19 cellular contexts compared by ENCODE assay signal in the genomic region with DNA sequence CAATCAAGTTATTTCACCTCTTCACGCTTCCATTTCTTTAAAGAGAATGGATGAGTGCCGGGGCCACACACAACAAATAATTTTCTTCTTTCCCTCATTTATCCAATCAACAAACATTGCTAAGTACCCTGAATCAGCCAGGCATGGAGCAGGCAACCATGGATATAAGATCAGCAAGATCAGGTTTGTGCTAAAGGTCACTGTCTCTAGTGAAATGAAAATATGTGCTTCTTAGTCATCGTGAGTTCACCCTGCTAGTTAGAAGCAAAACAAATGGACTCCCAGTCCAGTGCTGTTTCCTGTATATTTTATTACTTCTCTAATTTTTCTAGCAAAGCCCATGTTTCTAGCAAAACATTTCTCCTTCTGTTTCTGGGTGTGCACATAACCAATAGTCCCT.
DNase-seq lines count a peak whose midpoint lies in the region; TF ChIP-seq lines count a peak whose summit lies in the region.
"Had no signal": no experiment of that assay in that cellular context is flagged by ENCODE, and none has a peak within 500 bp of the region (broad histone marks: within the 10 kb centered on the region; RNA-seq: fewer than 3 reads in every experiment).

No MANE protein-coding gene starts in this region.

- H3K79me1 ChIP-seq in neuronal stem cell (ENCODE audit: low read depth, low read length), result no peaks in the 10 kb centered on the region

- no peak overlapping the region for H3K4ac ChIP-seq in neuronal stem cell (ENCODE audit: low read length)

- no peak overlapping the region for H4K8ac ChIP-seq in neuronal stem cell (ENCODE audit: low read depth, low read length)

- no peaks in the 10 kb centered on the region for H3K36me3 ChIP-seq in neuronal stem cell (replicated peaks in 1 of 2; ENCODE audit: control insufficient read depth in 2 of 2, insufficient read depth in 2 of 2, low read length in 2 of 2)
- H3K36me3 ChIP-seq in uterus, result no peaks in the 10 kb centered on the region
- H3K36me3 ChIP-seq: breast epithelium, lower lobe of right lung, upper lobe of left lung had no signal

- no peak overlapping the region for H3K9ac ChIP-seq in neuronal stem cell (ENCODE audit: low read depth, low read length, poor library complexity)

- TF ChIP-seq CTCF in astrocyte of the spinal cord (IDR thresholded peaks at IDR 0.05; ENCODE audit: low read depth, low read length) (no peak), uterus (IDR thresholded peaks at IDR 0.05) (no peak)

- H3K27ac ChIP-seq in neuronal stem cell (replicated peaks; ENCODE audit: low read length), result no peak overlapping the region
- no peak overlapping the region for H3K27ac ChIP-seq in uterus
- H3K27ac ChIP-seq: breast epithelium, lower lobe of right lung, upper lobe of left lung had no signal

- no peak overlapping the region for H2BK120ac ChIP-seq in neuronal stem cell (ENCODE audit: low read depth, low read length)

- intact Hi-C loops in uterus (cut with DNase I; ENCODE audit: low total_unique reads), result no loop called here

- H3K4me1 ChIP-seq in neuronal stem cell (ENCODE audit: control insufficient read depth in 2 of 2, insufficient read depth in 1 of 2, low read depth in 1 of 2, low read length in 2 of 2) (peaks cover 18 to 23% of the 10 kb centered on the region in 2 donors), uterus (no peaks in the 10 kb centered on the region)
- H3K4me1 ChIP-seq: breast epithelium, upper lobe of left lung had no signal

- WGBS in neuronal stem cell (ENCODE audit: extremely low coverage in 2 of 2, insufficient read length in 2 of 2, insufficient replicate concordance in 1 of 2), 2 donors, result no CpG with 5 or more reads among the region's 3 CpGs

- no peak overlapping the region for H2BK15ac ChIP-seq in neuronal stem cell (ENCODE audit: low read length)

- no peak overlapping the region for H2BK5ac ChIP-seq in neuronal stem cell (ENCODE audit: low read length)

- H3K27me3 ChIP-seq in neuronal stem cell (ENCODE audit: control insufficient read depth in 3 of 3, insufficient read depth in 3 of 3, low read depth in 1 of 3, low read length in 3 of 3), result no peaks in the 10 kb centered on the region
- H3K27me3 ChIP-seq in uterus, result no peaks in the 10 kb centered on the region
- H3K27me3 ChIP-seq: breast epithelium, upper lobe of left lung had no signal

- H3K9me3 ChIP-seq in neuronal stem cell (replicated peaks in 1 of 2; ENCODE audit: control insufficient read depth in 2 of 2, insufficient read depth in 1 of 2, low read depth in 1 of 2, low read length in 2 of 2) (no peaks in the 10 kb centered on the region), uterus (no peaks in the 10 kb centered on the region)
- H3K9me3 ChIP-seq: breast epithelium, lower lobe of right lung, upper lobe of left lung had no signal

- DNase-seq in A172 (ENCODE audit: low spot score), result peak; percentile 25
- DNase-seq in HCEC 1CT, result peak; percentile 88
- peak; percentile 47 for DNase-seq in astrocyte of the spinal cord (ENCODE audit: low read depth, low spot score)
- peak; percentile 41 for DNase-seq in hepatic stellate cell (ENCODE audit: low spot score)
- DNase-seq in iPS-NIHi7 (ENCODE audit: extremely low spot score), result no peak
- DNase-seq in LoVo (ENCODE audit: low spot score), result no peak
- DNase-seq in neuronal stem cell (ENCODE audit: low spot score), result no peak
- DNase-seq in uterus, result no peak
- DNase-seq: 8988T; activated CD4-positive, alpha-beta T cell treated with anti-CD3 and anti-CD28 coated beads, Interleukin-2, amount 10 ng/mL, durations not matched to agents 24 days and 14 days; effector CD8-positive, alpha-beta T cell; Kasumi-1; lower lobe of right lung; naive thymus-derived CD4-positive, alpha-beta T cell; NCI-H1694; NCI-H446; stimulated activated naive CD4-positive, alpha-beta T cell treated with Interleukin-2 at 50 U/mL for 16 hours; upper lobe of left lung had no signal

- no peak overlapping the region for H3K14ac ChIP-seq in neuronal stem cell (ENCODE audit: low read length)

- no peak overlapping the region for H4K91ac ChIP-seq in neuronal stem cell (ENCODE audit: low read depth, low read length, poor library complexity)

- H3K18ac ChIP-seq in neuronal stem cell (ENCODE audit: low read length), result no peak overlapping the region

- no peak overlapping the region for H2AK5ac ChIP-seq in neuronal stem cell (ENCODE audit: low read depth, low read length)

- TF ChIP-seq POLR2A in uterus (IDR thresholded peaks at IDR 0.05), result no peak

- no peak overlapping the region for H3K23ac ChIP-seq in neuronal stem cell (ENCODE audit: low read depth, low read length, poor library complexity)

- H2BK12ac ChIP-seq in neuronal stem cell (ENCODE audit: low read length), result no peak overlapping the region

- no peak overlapping the region for H2AFZ ChIP-seq in neuronal stem cell (ENCODE audit: low read length)

- in situ Hi-C loops in astrocyte of the spinal cord (cut with HindIII; ENCODE audit: low sequenced_read_pairs), result no loop called here

- no peak overlapping the region for H3K4me3 ChIP-seq in astrocyte of the spinal cord (ENCODE audit: low read depth, low read length)
- H3K4me3 ChIP-seq in neuronal stem cell (ENCODE audit: low read length in 2 of 2), result no peak overlapping the region
- no peak overlapping the region for H3K4me3 ChIP-seq in uterus
- H3K4me3 ChIP-seq: breast epithelium, lower lobe of right lung, upper lobe of left lung had no signal

- no peak overlapping the region for H3K4me2 ChIP-seq in neuronal stem cell (ENCODE audit: insufficient read depth, low read length, poor library complexity, severe bottlenecking)

Comparison
In these comparisons a context has a peak if more than half of its experiments do, and no peak if none do; other contexts are left out.
1. DNase-seq: peak in A172 (single experiment), HCEC 1CT (single experiment), astrocyte of the spinal cord (single experiment) and hepatic stellate cell (single experiment); none in iPS-NIHi7 (single experiment), LoVo (single experiment), neuronal stem cell (single experiment) and uterus (0 of 2).